ENCODE assay signal across 8 cellular contexts in genomic region chr3:126197854-126198584, GRCh38. TPM values are rescaled to one million over a fixed set of nuclear protein-coding genes. Genes with fewer than 3 reads are reported as not detected.
DNase-seq lines count a peak whose midpoint lies in the region; ATAC-seq and TF ChIP-seq lines count a peak whose summit lies in the region.

No MANE protein-coding gene starts in this region.

- no peaks in the 10 kb centered on the region for H3K79me1 ChIP-seq in mesenchymal stem cell (replicated peaks; ENCODE audit: low read length, poor library complexity, severe bottlenecking)

- no peak overlapping the region for H3K27ac ChIP-seq in MM.1S (ENCODE audit: low read length)
- no peak overlapping the region for H3K27ac ChIP-seq in mesenchymal stem cell (ENCODE audit: low read length, poor library complexity, severe bottlenecking)

- no peak overlapping the region for H4K91ac ChIP-seq in mesenchymal stem cell (ENCODE audit: low read length)

- no peaks in the 10 kb centered on the region for H3F3A ChIP-seq in MM.1S (ENCODE audit: insufficient read depth, low read length)

- no peak overlapping the region for H2AK5ac ChIP-seq in mesenchymal stem cell (ENCODE audit: low read length, severe bottlenecking)

- 63% methylated on average over 6 of the region's 7 CpGs for WGBS in mesenchymal stem cell

- H3K9ac ChIP-seq in MM.1S (ENCODE audit: low read length), result no peak overlapping the region
- H3K9ac ChIP-seq in mesenchymal stem cell (ENCODE audit: low read length), result no peak overlapping the region

- peak; percentile 22 for DNase-seq in activated T-cell treated with anti-CD3 and anti-CD28 coated beads for 1 hour (ENCODE audit: low read depth)
- DNase-seq in activated T-cell treated with anti-CD3 and anti-CD28 coated beads, Interleukin-2, amount 50 U/mL, for 1 hour, result no peak
- peak; percentile 60 for DNase-seq in MM.1S
- peak; percentile 32 for DNase-seq in UCSD-AML1 (lab: John Stamatoyannopoulos, UW; ENCODE audit: unreplicated experiment)
- DNase-seq in dermis microvascular lymphatic vessel endothelial cell (ENCODE audit: low read depth in 2 of 2), result peak; percentile 23 to 66
- DNase-seq in mesenchymal stem cell, result peak; percentile 69
- peak; percentile 3 for DNase-seq in stimulated activated naive CD4-positive, alpha-beta T cell treated with Interleukin-2 at 50 U/mL for 16 hours (lab: John Stamatoyannopoulos, UW)

- peak; percentile 80 for TF ChIP-seq CTCF in MM.1S (IDR thresholded peaks at IDR 0.05; ENCODE audit: low read length)

- no peak overlapping the region for H2BK15ac ChIP-seq in mesenchymal stem cell (ENCODE audit: low read depth, poor library complexity, severe bottlenecking)

- H3K4me3 ChIP-seq in MM.1S (ENCODE audit: low read length) (no peak overlapping the region), mesenchymal stem cell (ENCODE audit: insufficient read depth in 1 of 2, low read depth in 1 of 2, low read length in 2 of 2) (no peak overlapping the region)

- H3K9me2 ChIP-seq in MM.1S (replicated peaks; ENCODE audit: insufficient read depth, low read length), result no peaks in the 10 kb centered on the region

- H2BK120ac ChIP-seq in mesenchymal stem cell (ENCODE audit: low read depth, low read length), result no peak overlapping the region

- no peaks in the 10 kb centered on the region for H4K20me1 ChIP-seq in MM.1S (ENCODE audit: insufficient read depth, low read length)

- H4K8ac ChIP-seq in mesenchymal stem cell (ENCODE audit: low read length), result no peak overlapping the region

- no peak overlapping the region for H3K4ac ChIP-seq in mesenchymal stem cell (ENCODE audit: low read depth in 1 of 2, low read length in 2 of 2)

- H2AFZ ChIP-seq in MM.1S (ENCODE audit: low read length) (0 out of 2 replicates have a peak overlapping the region, but pooled peaks have one; percentile 17), mesenchymal stem cell (ENCODE audit: low read depth, low read length) (no peak overlapping the region)

- H3K14ac ChIP-seq in mesenchymal stem cell (ENCODE audit: low read length in 2 of 2), result no peak overlapping the region

- H3K4me2 ChIP-seq in MM.1S (ENCODE audit: low read depth, low read length) (no peak overlapping the region), mesenchymal stem cell (ENCODE audit: low read length, poor library complexity, severe bottlenecking) (no peak overlapping the region)

- H3K36me3 ChIP-seq in MM.1S (replicated peaks; ENCODE audit: insufficient read depth, low read length) (no peaks in the 10 kb centered on the region), mesenchymal stem cell (ENCODE audit: control insufficient read depth in 1 of 2, insufficient read depth in 2 of 2, low read depth in 1 of 2, low read length in 2 of 2) (no peaks in the 10 kb centered on the region)

- H3K9me3 ChIP-seq in MM.1S (replicated peaks; ENCODE audit: insufficient read depth, low read length), result no peaks in the 10 kb centered on the region
- peaks cover 15% of the 10 kb centered on the region for H3K9me3 ChIP-seq in mesenchymal stem cell (ENCODE audit: control insufficient read depth, low read length)

- no peak overlapping the region for H2BK12ac ChIP-seq in mesenchymal stem cell (ENCODE audit: low read length in 2 of 2)

- no peaks in the 10 kb centered on the region for H3K4me1 ChIP-seq in MM.1S (ENCODE audit: low read length)
- H3K4me1 ChIP-seq in mesenchymal stem cell (ENCODE audit: control insufficient read depth, insufficient read depth, low read depth, low read length), result no peaks in the 10 kb centered on the region

- no peak for ATAC-seq in GM21529 (IDR thresholded peaks at IDR 0.05; ENCODE audit: unreplicated experiment)

- no peak overlapping the region for H3K23ac ChIP-seq in mesenchymal stem cell (ENCODE audit: low read length in 2 of 2)

- H3K79me2 ChIP-seq in MM.1S (ENCODE audit: low read length), result no peaks in the 10 kb centered on the region

- H3K18ac ChIP-seq in mesenchymal stem cell (ENCODE audit: low read depth in 1 of 2, low read length in 2 of 2), result no peak overlapping the region

- H2BK5ac ChIP-seq in mesenchymal stem cell (ENCODE audit: low read depth, low read length, poor library complexity, severe bottlenecking), result no peak overlapping the region

- H3K27me3 ChIP-seq in MM.1S (replicated peaks; ENCODE audit: insufficient read depth, low read length), result no peaks in the 10 kb centered on the region
- H3K27me3 ChIP-seq in mesenchymal stem cell (ENCODE audit: control insufficient read depth in 1 of 2, insufficient read depth in 1 of 2, low read length in 2 of 2), result peaks cover 0 to 4% of the 10 kb centered on the region in 2 experiments

RNA-seq across cellular contexts. Expression of gene ALDH1L1, which starts 17.6 kb away (rescaled TPM):
- total RNA-seq in dermis microvascular lymphatic vessel endothelial cell, result not detected in 2 replicates
- polyA plus RNA-seq in mesenchymal stem cell (2013, experiment 1 of 2), result 0.08 TPM
- polyA plus RNA-seq in mesenchymal stem cell (2013, experiment 2 of 2), result not detected
